ENCODE assay signal across 8 cellular contexts in the genomic region with DNA sequence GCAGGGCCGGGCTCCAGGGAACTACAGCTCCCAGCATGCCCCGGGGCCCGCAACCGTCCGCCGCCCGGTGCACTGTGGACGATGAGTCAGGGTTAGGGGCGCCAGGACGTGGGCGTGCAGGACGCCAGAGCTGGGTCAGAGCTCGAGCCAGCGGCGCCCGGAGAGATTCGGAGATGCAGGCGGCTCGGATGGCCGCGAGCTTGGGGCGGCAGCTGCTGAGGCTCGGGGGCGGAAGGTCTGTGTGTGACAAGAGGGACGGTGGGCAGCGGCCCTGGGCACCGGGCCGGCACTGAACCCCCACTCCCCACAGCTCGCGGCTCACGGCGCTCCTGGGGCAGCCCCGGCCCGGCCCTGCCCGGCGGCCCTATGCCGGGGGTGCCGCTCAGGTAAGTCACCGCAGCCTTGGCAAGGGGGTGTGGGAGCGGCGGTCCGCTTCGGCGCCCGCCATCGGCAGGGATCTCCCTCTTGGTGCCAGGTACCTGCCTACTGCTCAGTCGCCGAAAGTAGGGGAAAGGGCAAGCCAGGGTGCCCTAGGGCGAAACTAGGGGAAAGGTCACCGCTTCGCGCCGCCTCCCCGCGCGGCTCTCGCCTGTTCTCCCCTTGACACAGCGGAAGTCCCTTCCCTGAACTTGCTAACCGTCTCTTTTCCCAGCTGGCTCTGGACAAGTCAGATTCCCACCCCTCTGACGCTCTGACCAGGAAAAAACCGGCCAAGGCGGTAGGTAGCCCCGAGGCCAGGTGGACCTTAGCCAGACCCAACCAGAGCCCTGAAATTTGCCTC. TPM values are rescaled to one million over a fixed set of nuclear protein-coding genes. Genes with fewer than 3 reads are reported as not detected.
DNase-seq lines count a peak whose midpoint lies in the region; ATAC-seq, FAIRE-seq and TF ChIP-seq lines count a peak whose summit lies in the region.

A gene (plus strand): TSS at position 127 of the 781 bp plus-strand sequence. CDS start 47 bp downstream, at position 174.
A gene (minus strand): TSS at position 25 of the 781 bp plus-strand sequence.

- H3K4me2 ChIP-seq in Loucy (ENCODE audit: low read depth, low read length, poor library complexity, severe bottlenecking), result peak within 1 kb of the TSS; percentile 98

- DNase-seq in D341Med (ENCODE audit: low spot score) (peak; percentile 74), T-helper 2 cell (peak; percentile 52 to 82 (median 63)), anterior cingulate cortex (lab: John Stamatoyannopoulos, UW) (peak; percentile 40 to 95 (median 84)), left ventricle myocardium superior (peak; percentile 97), pulmonary artery endothelial cell (ENCODE audit: low read depth, low spot score) (no peak), urothelium cell line (ENCODE audit: low spot score) (peak; percentile 83)

- no peaks in the 10 kb centered on the region for H3K9me3 ChIP-seq in Loucy (ENCODE audit: insufficient read depth, low read depth, low read length)

- peaks cover 44% of the 10 kb centered on the region for H3K4me1 ChIP-seq in Loucy (ENCODE audit: insufficient read depth, low read length, poor library complexity, severe bottlenecking)

- peak within 1 kb of the TSS; percentile 85 for H3K9ac ChIP-seq in Loucy (ENCODE audit: low read depth, low read length, poor library complexity, severe bottlenecking)

- peak; percentile 61 for ATAC-seq in GM21528 (IDR thresholded peaks at IDR 0.05; ENCODE audit: low FRiP score, unreplicated experiment)
- ATAC-seq in left ventricle myocardium superior, result peak; percentile 82

- H2AFZ ChIP-seq in Loucy (ENCODE audit: low read length), result peak within 1 kb of the TSS; percentile 94

- TF ChIP-seq CTCF in Loucy (conservative IDR thresholded peaks at IDR 0.05; ENCODE audit: low read length), result no peak

- intact Hi-C loops in left ventricle myocardium superior (cut with micrococcal nuclease), result no loop called here

- H3K27me3 ChIP-seq in Loucy (ENCODE audit: insufficient read depth, low read length, poor library complexity, severe bottlenecking), result no peaks in the 10 kb centered on the region

- H3K9me2 ChIP-seq in Loucy (replicated peaks; ENCODE audit: low read depth, low read length), result no peaks in the 10 kb centered on the region

- peaks cover 27% of the 10 kb centered on the region; the same call in 1 of the 2 replicates for H3K36me3 ChIP-seq in Loucy (ENCODE audit: insufficient read depth, low read length)

- H3K79me2 ChIP-seq in Loucy (ENCODE audit: insufficient read depth, low read length), result peaks cover 28% of the 10 kb centered on the region; the same call in 1 of the 2 replicates

- no peak for FAIRE-seq in urothelium cell line (lab: Jason Lieb, UNC)

- H3K4me3 ChIP-seq in Loucy (ENCODE audit: low read length, poor library complexity, severe bottlenecking), result peak within 1 kb of the TSS; percentile 86

- peaks cover 18% of the 10 kb centered on the region for H4K20me1 ChIP-seq in Loucy (ENCODE audit: insufficient read depth, low read length, poor library complexity, severe bottlenecking)

- H3F3A ChIP-seq in Loucy (ENCODE audit: low read depth), result no peaks in the 10 kb centered on the region

RNA-seq across cellular contexts. Expression of the first gene that starts in this region (rescaled TPM):
- 2,270 TPM for total RNA-seq in left ventricle myocardium superior
- total RNA-seq in pulmonary artery endothelial cell, result 184 and 219 TPM in 2 replicates

RNA-seq across cellular contexts. Expression of the second gene that starts in this region (rescaled TPM):
- 21.3 TPM for total RNA-seq in left ventricle myocardium superior
- total RNA-seq in pulmonary artery endothelial cell, result 11.3 and 12.5 TPM in 2 replicates

Comparison
In these comparisons a context has a peak if more than half of its experiments do, and no peak if none do; other contexts are left out.
1. RNA of the first gene that starts in this region (total RNA-seq): 2,270 TPM in left ventricle myocardium superior (single experiment); 184 to 219 TPM in pulmonary artery endothelial cell; every median in the first group is over 10 times any median in the second.